In the genomic region with DNA sequence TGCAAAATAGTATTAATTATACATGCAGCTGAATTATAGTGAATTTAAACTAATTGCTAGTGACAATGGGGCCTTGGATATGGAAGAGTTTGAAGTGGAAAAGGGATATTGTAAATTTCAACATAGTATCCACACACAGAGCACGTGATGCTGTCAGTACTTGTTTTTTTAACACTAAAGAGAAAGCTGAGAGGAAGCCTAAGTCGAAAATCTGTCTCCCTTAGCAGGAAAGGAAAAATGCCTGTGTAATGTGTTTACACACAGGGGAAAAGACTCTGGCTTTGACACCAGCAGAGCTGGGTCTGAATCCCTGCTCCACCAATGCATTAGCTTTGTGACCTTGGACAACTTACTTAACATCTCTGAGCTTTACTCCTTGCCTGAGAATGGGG, we compare ENCODE assay signal across 23 cellular contexts. TPM values are rescaled to one million over a fixed set of nuclear protein-coding genes. Genes with fewer than 3 reads are reported as not detected.
DNase-seq lines count a peak whose midpoint lies in the region; ATAC-seq, FAIRE-seq and TF ChIP-seq lines count a peak whose summit lies in the region.
"Had no signal": no experiment of that assay in that cellular context is flagged by ENCODE, and none has a peak within 500 bp of the region (broad histone marks: within the 10 kb centered on the region; RNA-seq: fewer than 3 reads in every experiment).

No MANE protein-coding gene starts in this region.

- peaks cover 17% of the 10 kb centered on the region for H3K4me1 Mint-ChIP-seq in astrocyte (ENCODE audit: low read depth, unreplicated experiment)
- H3K4me1 Mint-ChIP-seq in stimulated activated effector memory CD8-positive, alpha-beta T cell treated with anti-CD3 and anti-CD28 coated beads, Interleukin-12 subunit alpha, Interleukin-12 subunit beta, amount 100 ng/mL, for 72 hours: no peaks in the 10 kb centered on the region
- H3K4me1 Mint-ChIP-seq: activated naive CD4-positive, alpha-beta T cell treated with anti-CD3 and anti-CD28 coated beads, Interleukin-2, amount 10 ng/mL, durations not matched to agents 7 days and 5 days; immature natural killer cell; naive thymus-derived CD4-positive, alpha-beta T cell had no signal

- peak overlapping the region in 1 of 2 donors; percentile 67 for H3K27ac ChIP-seq in right atrium auricular region
- no peak overlapping the region for H3K27ac ChIP-seq in astrocyte (ENCODE audit: low read depth, low read length)
- H3K27ac ChIP-seq: prostate gland, VCaP had no signal

- H3K36me3 ChIP-seq in right atrium auricular region (peaks cover 88% of the 10 kb centered on the region), astrocyte (ENCODE audit: insufficient read depth, low read length) (peaks cover 52% of the 10 kb centered on the region)

- H3K4me3 Mint-ChIP-seq in astrocyte (ENCODE audit: unreplicated experiment): no peak overlapping the region
- no peak overlapping the region for H3K4me3 Mint-ChIP-seq in stimulated activated effector memory CD8-positive, alpha-beta T cell treated with anti-CD3 and anti-CD28 coated beads, Interleukin-12 subunit alpha, Interleukin-12 subunit beta, amount 100 ng/mL, for 72 hours
- H3K4me3 Mint-ChIP-seq: activated naive CD4-positive, alpha-beta T cell treated with anti-CD3 and anti-CD28 coated beads, Interleukin-2, amount 10 ng/mL, durations not matched to agents 7 days and 5 days; immature natural killer cell; naive thymus-derived CD4-positive, alpha-beta T cell; T-helper 1 cell treated with Interleukin-12 subunit alpha and Interleukin-12 subunit beta and Interleukin-4 antibody, amounts not matched to agents 30 μg/mL and 1 μg/mL, for 36 hours had no signal

- H3K4me1 ChIP-seq in right atrium auricular region (peaks cover 0 to 19% of the 10 kb centered on the region in 2 donors), astrocyte (ENCODE audit: insufficient read depth, low read length) (peaks cover 14% of the 10 kb centered on the region)
- H3K4me1 ChIP-seq: prostate gland had no signal

- H3K9me3 Mint-ChIP-seq in astrocyte (ENCODE audit: unreplicated experiment): no peaks in the 10 kb centered on the region
- no peaks in the 10 kb centered on the region for H3K9me3 Mint-ChIP-seq in stimulated activated effector memory CD8-positive, alpha-beta T cell treated with anti-CD3 and anti-CD28 coated beads, Interleukin-12 subunit alpha, Interleukin-12 subunit beta, amount 100 ng/mL, for 72 hours
- H3K9me3 Mint-ChIP-seq: activated naive CD4-positive, alpha-beta T cell treated with anti-CD3 and anti-CD28 coated beads, Interleukin-2, amount 10 ng/mL, durations not matched to agents 7 days and 5 days; immature natural killer cell; naive thymus-derived CD4-positive, alpha-beta T cell; T-helper 1 cell treated with Interleukin-12 subunit alpha and Interleukin-12 subunit beta and Interleukin-4 antibody, amounts not matched to agents 30 μg/mL and 1 μg/mL, for 36 hours had no signal

- DNase-seq in Right ventricle myocardium inferior (ENCODE audit: missing footprints): no peak
- DNase-seq in right atrium auricular region (ENCODE audit: low spot score): no peak
- DNase-seq in astrocyte (ENCODE audit: low read depth): no peak
- peak; percentile 41 for DNase-seq in fibroblast of villous mesenchyme (ENCODE audit: low read depth)
- DNase-seq in stimulated activated effector memory CD8-positive, alpha-beta T cell treated with anti-CD3 and anti-CD28 coated beads, Interleukin-12 subunit alpha, Interleukin-12 subunit beta, amount 100 ng/mL, for 72 hours (ENCODE audit: low spot score in 2 of 2): no peak
- no peak for DNase-seq in NCI-H1694 (lab: John Stamatoyannopoulos, UW)
- DNase-seq: activated CD4-positive, alpha-beta T cell treated with anti-CD3 and anti-CD28 coated beads, Interleukin-2, amount 50 U/mL, for 4 hours; activated naive CD4-positive, alpha-beta T cell treated with anti-CD3 and anti-CD28 coated beads, Interleukin-2, amount 10 ng/mL, durations not matched to agents 7 days and 5 days; activated T-cell treated with anti-CD3 and anti-CD28 coated beads for 4 hours; C1 segment of cervical spinal cord; immature natural killer cell; MM.1S; naive thymus-derived CD4-positive, alpha-beta T cell; NCI-H2227 treated with DMSO at 0.1 percent for 48 hours; stimulated activated CD4-positive, alpha-beta T cell treated with anti-CD3 and anti-CD28 coated beads, Interleukin-4, amount 100 ng/mL, for 4 hours had no signal

- intact Hi-C loops in Right ventricle myocardium inferior (cut with DNase I): no loop called here

- H3K4me2 ChIP-seq in astrocyte (ENCODE audit: low read length): no peak overlapping the region

- H3K27me3 Mint-ChIP-seq in astrocyte (ENCODE audit: low read depth, unreplicated experiment): no peaks in the 10 kb centered on the region
- H3K27me3 Mint-ChIP-seq: activated naive CD4-positive, alpha-beta T cell treated with anti-CD3 and anti-CD28 coated beads, Interleukin-2, amount 10 ng/mL, durations not matched to agents 7 days and 5 days; naive thymus-derived CD4-positive, alpha-beta T cell had no signal

- H3K79me2 ChIP-seq in astrocyte (ENCODE audit: insufficient read depth, low read length): no peaks in the 10 kb centered on the region

- H3K27ac Mint-ChIP-seq in astrocyte (ENCODE audit: unreplicated experiment): peak overlapping the region; percentile 38
- H3K27ac Mint-ChIP-seq in stimulated activated effector memory CD8-positive, alpha-beta T cell treated with anti-CD3 and anti-CD28 coated beads, Interleukin-12 subunit alpha, Interleukin-12 subunit beta, amount 100 ng/mL, for 72 hours: peak overlapping the region; percentile 52
- H3K27ac Mint-ChIP-seq: activated naive CD4-positive, alpha-beta T cell treated with anti-CD3 and anti-CD28 coated beads, Interleukin-2, amount 10 ng/mL, durations not matched to agents 7 days and 5 days; T-helper 1 cell treated with Interleukin-12 subunit alpha and Interleukin-12 subunit beta and Interleukin-4 antibody, amounts not matched to agents 30 μg/mL and 1 μg/mL, for 36 hours had no signal

- H3K36me3 Mint-ChIP-seq in astrocyte (ENCODE audit: low read depth, unreplicated experiment): peaks cover 29% of the 10 kb centered on the region
- peaks cover 98% of the 10 kb centered on the region for H3K36me3 Mint-ChIP-seq in stimulated activated effector memory CD8-positive, alpha-beta T cell treated with anti-CD3 and anti-CD28 coated beads, Interleukin-12 subunit alpha, Interleukin-12 subunit beta, amount 100 ng/mL, for 72 hours

- no peak for TF ChIP-seq CTCF in right atrium auricular region (IDR thresholded peaks at IDR 0.05)
- TF ChIP-seq CTCF in astrocyte (IDR thresholded peaks at IDR 0.05; ENCODE audit: insufficient read depth, low read depth, low read length): no peak
- TF ChIP-seq CTCF in fibroblast of villous mesenchyme (IDR thresholded peaks at IDR 0.05; ENCODE audit: insufficient read depth, low read depth, low read length): no peak

- H3K27me3 ChIP-seq in right atrium auricular region: no peaks in the 10 kb centered on the region
- H3K27me3 ChIP-seq in astrocyte (ENCODE audit: insufficient read depth, low read length): no peaks in the 10 kb centered on the region

- no peak overlapping the region for H2AFZ ChIP-seq in astrocyte (ENCODE audit: low read depth, low read length)

- no peaks in the 10 kb centered on the region for H4K20me1 ChIP-seq in astrocyte (ENCODE audit: insufficient read depth, low read length)

- H3K9me3 ChIP-seq in right atrium auricular region (no peaks in the 10 kb centered on the region), astrocyte (ENCODE audit: insufficient read depth, low read depth, low read length) (no peaks in the 10 kb centered on the region)
- H3K9me3 ChIP-seq: prostate gland had no signal

- ATAC-seq in Right ventricle myocardium inferior (peak; percentile 28), HG02870 (IDR thresholded peaks at IDR 0.05; ENCODE audit: unreplicated experiment) (no peak), GM19035 (IDR thresholded peaks at IDR 0.05; ENCODE audit: unreplicated experiment) (no peak)
- no peak for ATAC-seq in stimulated activated effector memory CD8-positive, alpha-beta T cell treated with anti-CD3 and anti-CD28 coated beads, Interleukin-12 subunit alpha, Interleukin-12 subunit beta, amount 100 ng/mL, for 72 hours
- ATAC-seq: naive thymus-derived CD4-positive, alpha-beta T cell had no signal

- FAIRE-seq in astrocyte (lab: Jason Lieb, UNC): no peak
- FAIRE-seq: H1 had no signal

- H3K9ac ChIP-seq in astrocyte (ENCODE audit: low read length): no peak overlapping the region

- H3K4me3 ChIP-seq in right atrium auricular region (no peak overlapping the region), astrocyte (ENCODE audit: insufficient read depth, low read depth, low read length) (no peak overlapping the region), fibroblast of villous mesenchyme (ENCODE audit: low read depth, low read length) (no peak overlapping the region)
- H3K4me3 ChIP-seq: lung, prostate gland had no signal

RNA-seq across cellular contexts. Expression of a gene that starts 42.6 kb away (rescaled TPM):
- not detected for total RNA-seq in Right ventricle myocardium inferior
- total RNA-seq in right atrium auricular region: under 1 TPM in 1 of 2 donors, not detected in 1; 0.47 TPM
- total RNA-seq in astrocyte: 0.53 and 1.4 TPM in 2 replicates
- total RNA-seq in fibroblast of villous mesenchyme: 2.6 and 9.1 TPM in 2 replicates
- total RNA-seq: G401; naive thymus-derived CD4-positive, alpha-beta T cell had no signal
